In genomic region chr13:92265408-92265807, GRCh38 we compare ENCODE assay signal across 14 cellular contexts.
"Had no signal": no experiment of that assay in that cellular context is flagged by ENCODE, and none has a peak within 500 bp of the region (broad histone marks: within the 10 kb centered on the region; RNA-seq: fewer than 3 reads in every experiment).

No MANE protein-coding gene starts in this region.

- DNase-seq: activated CD4-positive, alpha-beta T cell treated with anti-CD3 and anti-CD28 coated beads, Interleukin-2, amount 10 ng/mL, durations not matched to agents 7 days and 5 days; activated CD4-positive, CD25-positive, alpha-beta regulatory T cell; activated CD8-positive, alpha-beta memory T cell treated with anti-CD3 and anti-CD28 coated beads, Interleukin-2, amount 50 U/mL, for 48 hours; activated naive CD8-positive, alpha-beta T cell treated with anti-CD3 and anti-CD28 coated beads for 36 hours; foreskin keratinocyte; left colon; mammary epithelial cell; pancreas; stimulated activated CD4-positive, alpha-beta T cell treated with anti-CD3 and anti-CD28 coated beads, Interleukin-12 subunit alpha, Interleukin-12 subunit beta, amount 100 ng/mL, for 4 hours; stimulated activated CD4-positive, alpha-beta T cell treated with anti-CD3 and anti-CD28 coated beads, Interleukin-2, amount 100 ng/mL, for 24 hours; SW 1271 had no signal

- ATAC-seq: esophagus mucosa, foreskin keratinocyte, left colon, pancreas had no signal

- H3K4me3 ChIP-seq: breast epithelium, pancreas, thoracic aorta had no signal

- H3K27ac ChIP-seq: breast epithelium, foreskin keratinocyte, pancreas, thoracic aorta had no signal

- H3K27me3 ChIP-seq: breast epithelium, foreskin keratinocyte, pancreas had no signal

- H3K36me3 ChIP-seq: breast epithelium, pancreas, thoracic aorta had no signal

- H3K9me3 ChIP-seq: breast epithelium, pancreas, thoracic aorta had no signal

- H3K4me1 ChIP-seq: breast epithelium, foreskin keratinocyte, pancreas had no signal
